ENCODE assay signal across 15 cellular contexts in the genomic region with DNA sequence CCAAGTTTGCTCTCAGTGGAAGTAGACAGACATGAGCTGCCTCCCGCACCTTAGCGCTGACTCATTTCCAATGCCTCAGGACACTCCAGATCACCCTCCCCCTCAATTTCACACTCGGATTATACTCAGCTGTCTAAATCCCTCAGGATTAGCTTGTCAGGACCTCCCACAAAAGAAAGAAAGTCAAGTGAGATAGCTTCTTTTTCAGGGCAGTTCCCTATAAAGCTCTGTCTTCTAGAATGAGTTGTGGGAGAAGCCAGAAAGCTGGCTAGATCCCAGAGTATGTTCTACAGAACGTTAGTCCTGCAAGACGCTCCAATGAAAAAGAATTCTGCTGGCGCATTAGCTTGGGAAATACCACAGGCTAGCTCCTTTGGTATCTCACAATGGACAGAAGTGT. TPM values are rescaled to one million over a fixed set of nuclear protein-coding genes. Genes with fewer than 3 reads are reported as not detected.
DNase-seq lines count a peak whose midpoint lies in the region; ATAC-seq and TF ChIP-seq lines count a peak whose summit lies in the region.
"Had no signal": no experiment of that assay in that cellular context is flagged by ENCODE, and none has a peak within 500 bp of the region (broad histone marks: within the 10 kb centered on the region; RNA-seq: fewer than 3 reads in every experiment).

No MANE protein-coding gene starts in this region.

- no peak overlapping the region for H3K14ac ChIP-seq in trophoblast cell (ENCODE audit: low read length)

- no peak overlapping the region for H3K9ac ChIP-seq in trophoblast cell (ENCODE audit: low read length)

- WGBS in trophoblast cell (ENCODE audit: extremely low coverage, insufficient coverage, insufficient read length), result no CpG with 5 or more reads among the region's 6 CpGs

- no peak for ATAC-seq in HG02763 (IDR thresholded peaks at IDR 0.05; ENCODE audit: unreplicated experiment)
- ATAC-seq: natural killer cell had no signal

- H3K36me3 ChIP-seq in SJSA1 (peaks cover 92% of the 10 kb centered on the region), trophoblast cell (ENCODE audit: control insufficient read depth in 1 of 2, insufficient read depth in 2 of 2, low read length in 2 of 2) (peaks cover 30 to 43% of the 10 kb centered on the region in 2 experiments)
- H3K36me3 ChIP-seq: WERI-Rb-1 had no signal

- H3K27ac ChIP-seq in SJSA1 (0 out of 2 replicates have a peak overlapping the region, but pooled peaks have one; percentile 1), trophoblast cell (ENCODE audit: low read depth, low read length) (no peak overlapping the region)
- H3K27ac ChIP-seq: WERI-Rb-1 had no signal

- no peak overlapping the region for H4K8ac ChIP-seq in trophoblast cell (ENCODE audit: low read depth, low read length)

- no peaks in the 10 kb centered on the region for H3K27me3 ChIP-seq in SJSA1 (replicated peaks)
- H3K27me3 ChIP-seq in trophoblast cell (ENCODE audit: insufficient read depth, low read length), result no peaks in the 10 kb centered on the region

- H3K4me2 ChIP-seq in trophoblast cell (ENCODE audit: low read length), result no peak overlapping the region

- H3K79me1 ChIP-seq in trophoblast cell (ENCODE audit: low read length), result peaks cover 4% of the 10 kb centered on the region

- H2BK5ac ChIP-seq in trophoblast cell (ENCODE audit: low read depth, low read length, poor library complexity), result no peak overlapping the region

- H4K91ac ChIP-seq in trophoblast cell (ENCODE audit: low read depth, low read length), result no peak overlapping the region

- H3K4me3 Mint-ChIP-seq in HFFc6, result peak overlapping the region; percentile 39; the same call in 1 of the 2 replicates
- no peak overlapping the region for H3K4me3 Mint-ChIP-seq in activated CD4-positive, alpha-beta memory T cell treated with anti-CD3 and anti-CD28 coated beads, Interleukin-2, amount 10 ng/mL, durations not matched to agents 7 days and 5 days
- H3K4me3 Mint-ChIP-seq: natural killer cell had no signal

- POLR2A ChIA-PET in activated CD4-positive, alpha-beta memory T cell treated with anti-CD3 and anti-CD28 coated beads, Interleukin-2, amount 10 ng/mL, durations not matched to agents 7 days and 5 days (lab: Charles Lee), result no interaction called here

- no peak overlapping the region for H4K12ac ChIP-seq in trophoblast cell (ENCODE audit: low read depth, low read length)

- CTCF ChIA-PET in activated CD4-positive, alpha-beta memory T cell treated with anti-CD3 and anti-CD28 coated beads, Interleukin-2, amount 10 ng/mL, durations not matched to agents 7 days and 5 days (lab: Charles Lee), result interaction anchor here (0.5 kb wide), 1 partner anchor 106 kb away, joined by 3 read pairs; no protein-coding TSS in a partner anchor

- TF ChIP-seq CTCF in HFFc6 (IDR thresholded peaks at IDR 0.05) (no peak), fibroblast of mammary gland (conservative IDR thresholded peaks at IDR 0.05; ENCODE audit: control insufficient read depth, insufficient read depth, low read depth, low read length) (no peak)

- no peak overlapping the region for H2BK12ac ChIP-seq in trophoblast cell (ENCODE audit: low read length)

- H2BK120ac ChIP-seq in trophoblast cell (ENCODE audit: insufficient read depth, low read length, poor library complexity), result no peak overlapping the region

- H3K9me3 ChIP-seq in SJSA1 (replicated peaks) (no peaks in the 10 kb centered on the region), trophoblast cell (ENCODE audit: insufficient read depth, low read depth, low read length) (no peaks in the 10 kb centered on the region)

- DNase-seq in HFFc6 (peak; percentile 25), SJSA1 (ENCODE audit: low read depth in 1 of 2, low spot score in 2 of 2) (peak; percentile 80 to 81), fibroblast of mammary gland (ENCODE audit: low read depth) (peak; percentile 67), trophoblast cell (peak; percentile 42 to 55), T1000 (lab: John Stamatoyannopoulos, UW) (no peak), NCI-H1048 (lab: John Stamatoyannopoulos, UW) (no peak)
- no peak for DNase-seq in activated CD4-positive, alpha-beta memory T cell treated with anti-CD3 and anti-CD28 coated beads, Interleukin-2, amount 10 ng/mL, durations not matched to agents 7 days and 5 days
- DNase-seq: AML-193, natural killer cell, NCI-H1930, NCI-H526, WERI-Rb-1 had no signal

- no peak overlapping the region for H3K4ac ChIP-seq in trophoblast cell (ENCODE audit: low read depth, low read length)

- peaks cover 91% of the 10 kb centered on the region for H3K36me3 Mint-ChIP-seq in HFFc6 (ENCODE audit: low read depth)
- H3K36me3 Mint-ChIP-seq in activated CD4-positive, alpha-beta memory T cell treated with anti-CD3 and anti-CD28 coated beads, Interleukin-2, amount 10 ng/mL, durations not matched to agents 7 days and 5 days (ENCODE audit: low read depth), result no peaks in the 10 kb centered on the region
- H3K36me3 Mint-ChIP-seq: natural killer cell had no signal

- peak overlapping the region; percentile 62 for H3K27ac Mint-ChIP-seq in HFFc6
- no peak overlapping the region for H3K27ac Mint-ChIP-seq in activated CD4-positive, alpha-beta memory T cell treated with anti-CD3 and anti-CD28 coated beads, Interleukin-2, amount 10 ng/mL, durations not matched to agents 7 days and 5 days
- H3K27ac Mint-ChIP-seq: natural killer cell had no signal

- H3K27me3 Mint-ChIP-seq in HFFc6 (ENCODE audit: insufficient read depth), result peaks cover 4% of the 10 kb centered on the region
- no peaks in the 10 kb centered on the region for H3K27me3 Mint-ChIP-seq in activated CD4-positive, alpha-beta memory T cell treated with anti-CD3 and anti-CD28 coated beads, Interleukin-2, amount 10 ng/mL, durations not matched to agents 7 days and 5 days

- no peak overlapping the region for H3K23ac ChIP-seq in trophoblast cell (ENCODE audit: low read length)

- H3K79me2 ChIP-seq in trophoblast cell (ENCODE audit: control insufficient read depth, insufficient read depth, low read length, poor library complexity), result no peaks in the 10 kb centered on the region

- H2AFZ ChIP-seq in trophoblast cell (ENCODE audit: insufficient read depth, low read length, poor library complexity), result no peak overlapping the region

- no peak overlapping the region for H3K4me3 ChIP-seq in SJSA1
- no peak overlapping the region for H3K4me3 ChIP-seq in fibroblast of mammary gland (ENCODE audit: control insufficient read depth, low read depth, low read length)
- H3K4me3 ChIP-seq in trophoblast cell (ENCODE audit: low read depth, low read length), result no peak overlapping the region

- H3K9me3 Mint-ChIP-seq in HFFc6, result no peaks in the 10 kb centered on the region
- peaks cover 3% of the 10 kb centered on the region for H3K9me3 Mint-ChIP-seq in activated CD4-positive, alpha-beta memory T cell treated with anti-CD3 and anti-CD28 coated beads, Interleukin-2, amount 10 ng/mL, durations not matched to agents 7 days and 5 days

- no peak overlapping the region for H3K18ac ChIP-seq in trophoblast cell (ENCODE audit: low read length)

- H2AK5ac ChIP-seq in trophoblast cell (ENCODE audit: low read length), result no peak overlapping the region

- peaks cover 27% of the 10 kb centered on the region for H3K4me1 Mint-ChIP-seq in HFFc6 (ENCODE audit: low read depth)
- H3K4me1 Mint-ChIP-seq in activated CD4-positive, alpha-beta memory T cell treated with anti-CD3 and anti-CD28 coated beads, Interleukin-2, amount 10 ng/mL, durations not matched to agents 7 days and 5 days, result no peaks in the 10 kb centered on the region
- H3K4me1 Mint-ChIP-seq: natural killer cell had no signal

- H3K4me1 ChIP-seq in SJSA1 (replicated peaks), result peaks cover 30% of the 10 kb centered on the region
- peaks cover 0 to 4% of the 10 kb centered on the region in 2 experiments for H3K4me1 ChIP-seq in trophoblast cell (ENCODE audit: control insufficient read depth in 1 of 2, insufficient read depth in 2 of 2, low read length in 2 of 2)

RNA-seq across cellular contexts. Expression of gene MTNR1A, which starts 51.2 kb away (rescaled TPM):
- not detected for total RNA-seq in HFFc6 (2021; fragmentation: NEBNext Ultra II Directional; extraction: Animal tissue kit (Norgen Biotek cat#: 25700))
- total RNA-seq in SJSA1 (2014; rRNA removed; shearing (Covaris generic)), result 0.13 TPM in 1 of 2 replicates, not detected in the other
- polyA plus RNA-seq in trophoblast cell (2013), result 0.07 and 0.12 TPM in 2 replicates
- not detected for total RNA-seq in activated CD4-positive, alpha-beta memory T cell treated with anti-CD3 and anti-CD28 coated beads, Interleukin-2, amount 10 ng/mL, durations not matched to agents 7 days and 5 days
- total RNA-seq: lower leg skin, natural killer cell, subcutaneous adipose tissue had no signal

Comparison
In these comparisons a context has a peak if more than half of its experiments do, and no peak if none do; other contexts are left out.
1. DNase-seq: peak in HFFc6 (single experiment), SJSA1 (2 of 2), fibroblast of mammary gland (single experiment) and trophoblast cell (2 of 2); none in T1000 (single experiment), activated CD4-positive, alpha-beta memory T cell treated with anti-CD3 and anti-CD28 coated beads, Interleukin-2, amount 10 ng/mL, durations not matched to agents 7 days and 5 days (single experiment) and NCI-H1048 (single experiment).